Comparison of ENCODE assay signal across 21 cellular contexts in the genomic region with DNA sequence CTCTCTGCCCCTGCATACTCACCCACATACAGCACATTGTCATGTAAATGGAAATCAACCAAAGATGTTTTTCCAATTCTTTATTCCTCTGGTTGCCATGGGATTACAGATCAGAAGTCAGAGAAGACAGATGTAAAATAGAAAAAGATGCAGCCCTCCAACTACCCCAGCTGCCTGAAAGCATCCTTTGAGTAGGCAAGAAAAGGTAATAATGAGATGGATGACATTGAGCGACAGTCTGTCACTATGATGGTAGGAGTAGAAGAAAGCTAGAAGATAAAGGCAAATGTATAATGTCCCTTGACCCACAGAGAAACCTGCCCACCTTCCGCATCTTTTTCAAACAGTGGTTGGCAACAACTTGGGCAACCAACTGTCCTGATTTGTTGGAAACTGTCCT.
"Had no signal": no experiment of that assay in that cellular context is flagged by ENCODE, and none has a peak within 500 bp of the region (broad histone marks: within the 10 kb centered on the region; RNA-seq: fewer than 3 reads in every experiment).

No MANE protein-coding gene starts in this region.

- DNase-seq: colonic mucosa; cortex of kidney; effector CD8-positive, alpha-beta T cell; effector memory CD8-positive, alpha-beta T cell; endodermal cell; erythroblast; esophagus squamous epithelium; foreskin fibroblast; foreskin melanocyte; gastrocnemius medialis; glutamatergic neuron; heart right ventricle; hippocampal formation; left cardiac atrium; left lung; left ventricle myocardium superior; lower lobe of right lung; mesenchymal stem cell; mucosa of descending colon had no signal

- H3K4me1 Mint-ChIP-seq: endodermal cell, mesothelial cell of epicardium had no signal

- H3K27me3 Mint-ChIP-seq: dendritic cell treated with granulocyte-macrophage colony-stimulating factor and Interleukin-4, amounts not matched to agents 40 ng/mL and 50 ng/mL, for 4 days had no signal

- H3K27ac Mint-ChIP-seq: dendritic cell treated with granulocyte-macrophage colony-stimulating factor and Interleukin-4, amounts not matched to agents 40 ng/mL and 50 ng/mL, for 4 days; effector memory CD8-positive, alpha-beta T cell; endodermal cell; mesothelial cell of epicardium had no signal

- H3K4me3 Mint-ChIP-seq: dendritic cell treated with granulocyte-macrophage colony-stimulating factor and Interleukin-4, amounts not matched to agents 40 ng/mL and 50 ng/mL, for 4 days; effector memory CD8-positive, alpha-beta T cell; endodermal cell; mesothelial cell of epicardium had no signal

- H3K36me3 Mint-ChIP-seq: mesothelial cell of epicardium had no signal

- H3K9me3 Mint-ChIP-seq: dendritic cell treated with granulocyte-macrophage colony-stimulating factor and Interleukin-4, amounts not matched to agents 40 ng/mL and 50 ng/mL, for 4 days; effector memory CD8-positive, alpha-beta T cell had no signal
